1 cellular context compared by ENCODE assay signal in genomic region chr17:1762233-1762905, GRCh38.
TF ChIP-seq lines count a peak whose summit lies in the region.

No MANE protein-coding gene starts in this region.

TF ChIP-seq in HepG2, 621 proteins besides CTCF, POLR2A, EP300 and RAD21 (continued from another document and continues in another):
- TF ChIP-seq, protein P1, sequence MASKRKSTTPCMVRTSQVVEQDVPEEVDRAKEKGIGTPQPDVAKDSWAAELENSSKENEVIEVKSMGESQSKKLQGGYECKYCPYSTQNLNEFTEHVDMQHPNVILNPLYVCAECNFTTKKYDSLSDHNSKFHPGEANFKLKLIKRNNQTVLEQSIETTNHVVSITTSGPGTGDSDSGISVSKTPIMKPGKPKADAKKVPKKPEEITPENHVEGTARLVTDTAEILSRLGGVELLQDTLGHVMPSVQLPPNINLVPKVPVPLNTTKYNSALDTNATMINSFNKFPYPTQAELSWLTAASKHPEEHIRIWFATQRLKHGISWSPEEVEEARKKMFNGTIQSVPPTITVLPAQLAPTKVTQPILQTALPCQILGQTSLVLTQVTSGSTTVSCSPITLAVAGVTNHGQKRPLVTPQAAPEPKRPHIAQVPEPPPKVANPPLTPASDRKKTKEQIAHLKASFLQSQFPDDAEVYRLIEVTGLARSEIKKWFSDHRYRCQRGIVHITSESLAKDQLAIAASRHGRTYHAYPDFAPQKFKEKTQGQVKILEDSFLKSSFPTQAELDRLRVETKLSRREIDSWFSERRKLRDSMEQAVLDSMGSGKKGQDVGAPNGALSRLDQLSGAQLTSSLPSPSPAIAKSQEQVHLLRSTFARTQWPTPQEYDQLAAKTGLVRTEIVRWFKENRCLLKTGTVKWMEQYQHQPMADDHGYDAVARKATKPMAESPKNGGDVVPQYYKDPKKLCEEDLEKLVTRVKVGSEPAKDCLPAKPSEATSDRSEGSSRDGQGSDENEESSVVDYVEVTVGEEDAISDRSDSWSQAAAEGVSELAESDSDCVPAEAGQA (IDR thresholded peaks at IDR 0.05; ENCODE audit: low read depth), result no peak
- TF ChIP-seq, protein P1 (CRISPR knock-in tag; IDR thresholded peaks at IDR 0.05; ENCODE audit: borderline replicate concordance), result no peak; the same call in 1 of the 2 replicates
- TF ChIP-seq ZNF124 (CRISPR knock-in tag; IDR thresholded peaks at IDR 0.05), result no peak
- TF ChIP-seq PRDM4 (CRISPR knock-in tag; IDR thresholded peaks at IDR 0.05; ENCODE audit: borderline replicate concordance), result no peak
- no peak for TF ChIP-seq HMGA1 (CRISPR knock-in tag; conservative IDR thresholded peaks at IDR 0.05)
- no peak for TF ChIP-seq ZNF572 (CRISPR knock-in tag; IDR thresholded peaks at IDR 0.05)
- no peak for TF ChIP-seq FIP1L1 (IDR thresholded peaks at IDR 0.05; ENCODE audit: borderline replicate concordance, insufficient read depth, low read depth, low read length)
- 0 out of 2 replicates have a peak, but pooled peaks have one; percentile 13 for TF ChIP-seq ZNF264 (CRISPR knock-in tag; IDR thresholded peaks at IDR 0.05)
- peak; percentile 30 for TF ChIP-seq ZNF18 (CRISPR knock-in tag; IDR thresholded peaks at IDR 0.05; ENCODE audit: insufficient replicate concordance)
- TF ChIP-seq ZNF564 (CRISPR knock-in tag; IDR thresholded peaks at IDR 0.05), result peak; percentile 22; the same call in 1 of the 2 replicates
- no peak for TF ChIP-seq ZNF646 (CRISPR knock-in tag; IDR thresholded peaks at IDR 0.05)
- TF ChIP-seq ZSCAN30 (CRISPR knock-in tag; IDR thresholded peaks at IDR 0.05), result no peak
- no peak for TF ChIP-seq AHR (CRISPR knock-in tag; IDR thresholded peaks at IDR 0.05)
- TF ChIP-seq ZBTB8A (CRISPR knock-in tag; IDR thresholded peaks at IDR 0.05; ENCODE audit: borderline replicate concordance, low read depth), result no peak
- TF ChIP-seq SRSF1 (optimal IDR thresholded peaks at IDR 0.05; ENCODE audit: low read depth, low read length), result no peak
- TF ChIP-seq ZNF354B (CRISPR knock-in tag; IDR thresholded peaks at IDR 0.05), result no peak
- TF ChIP-seq MED1 (CRISPR knock-in tag; IDR thresholded peaks at IDR 0.05), result no peak; the same call in 1 of the 2 replicates
- no peak for TF ChIP-seq ZNF234 (CRISPR knock-in tag; conservative IDR thresholded peaks at IDR 0.05)
- TF ChIP-seq ELF4 (CRISPR knock-in tag; IDR thresholded peaks at IDR 0.05; ENCODE audit: borderline replicate concordance), result no peak
- TF ChIP-seq, protein P2, sequence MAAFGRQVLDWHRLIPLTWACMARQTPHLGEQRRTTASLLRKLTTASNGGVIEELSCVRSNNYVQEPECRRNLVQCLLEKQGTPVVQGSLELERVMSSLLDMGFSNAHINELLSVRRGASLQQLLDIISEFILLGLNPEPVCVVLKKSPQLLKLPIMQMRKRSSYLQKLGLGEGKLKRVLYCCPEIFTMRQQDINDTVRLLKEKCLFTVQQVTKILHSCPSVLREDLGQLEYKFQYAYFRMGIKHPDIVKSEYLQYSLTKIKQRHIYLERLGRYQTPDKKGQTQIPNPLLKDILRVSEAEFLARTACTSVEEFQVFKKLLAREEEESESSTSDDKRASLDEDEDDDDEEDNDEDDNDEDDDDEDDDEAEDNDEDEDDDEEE (CRISPR knock-in tag; IDR thresholded peaks at IDR 0.05), result no peak; the same call in 1 of the 2 replicates
- TF ChIP-seq PRDM15 (CRISPR knock-in tag; IDR thresholded peaks at IDR 0.05), result no peak
- peak; percentile 18; the same call in 1 of the 2 replicates for TF ChIP-seq GATA4 (IDR thresholded peaks at IDR 0.05; ENCODE audit: borderline replicate concordance, low read depth)
- TF ChIP-seq MAFG (CRISPR knock-in tag; IDR thresholded peaks at IDR 0.05), result no peak
- no peak for TF ChIP-seq HDAC1 (CRISPR knock-in tag; IDR thresholded peaks at IDR 0.05)
- TF ChIP-seq, protein P3, sequence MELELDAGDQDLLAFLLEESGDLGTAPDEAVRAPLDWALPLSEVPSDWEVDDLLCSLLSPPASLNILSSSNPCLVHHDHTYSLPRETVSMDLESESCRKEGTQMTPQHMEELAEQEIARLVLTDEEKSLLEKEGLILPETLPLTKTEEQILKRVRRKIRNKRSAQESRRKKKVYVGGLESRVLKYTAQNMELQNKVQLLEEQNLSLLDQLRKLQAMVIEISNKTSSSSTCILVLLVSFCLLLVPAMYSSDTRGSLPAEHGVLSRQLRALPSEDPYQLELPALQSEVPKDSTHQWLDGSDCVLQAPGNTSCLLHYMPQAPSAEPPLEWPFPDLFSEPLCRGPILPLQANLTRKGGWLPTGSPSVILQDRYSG (CRISPR knock-in tag; IDR thresholded peaks at IDR 0.05), result no peak
- TF ChIP-seq, protein P4, sequence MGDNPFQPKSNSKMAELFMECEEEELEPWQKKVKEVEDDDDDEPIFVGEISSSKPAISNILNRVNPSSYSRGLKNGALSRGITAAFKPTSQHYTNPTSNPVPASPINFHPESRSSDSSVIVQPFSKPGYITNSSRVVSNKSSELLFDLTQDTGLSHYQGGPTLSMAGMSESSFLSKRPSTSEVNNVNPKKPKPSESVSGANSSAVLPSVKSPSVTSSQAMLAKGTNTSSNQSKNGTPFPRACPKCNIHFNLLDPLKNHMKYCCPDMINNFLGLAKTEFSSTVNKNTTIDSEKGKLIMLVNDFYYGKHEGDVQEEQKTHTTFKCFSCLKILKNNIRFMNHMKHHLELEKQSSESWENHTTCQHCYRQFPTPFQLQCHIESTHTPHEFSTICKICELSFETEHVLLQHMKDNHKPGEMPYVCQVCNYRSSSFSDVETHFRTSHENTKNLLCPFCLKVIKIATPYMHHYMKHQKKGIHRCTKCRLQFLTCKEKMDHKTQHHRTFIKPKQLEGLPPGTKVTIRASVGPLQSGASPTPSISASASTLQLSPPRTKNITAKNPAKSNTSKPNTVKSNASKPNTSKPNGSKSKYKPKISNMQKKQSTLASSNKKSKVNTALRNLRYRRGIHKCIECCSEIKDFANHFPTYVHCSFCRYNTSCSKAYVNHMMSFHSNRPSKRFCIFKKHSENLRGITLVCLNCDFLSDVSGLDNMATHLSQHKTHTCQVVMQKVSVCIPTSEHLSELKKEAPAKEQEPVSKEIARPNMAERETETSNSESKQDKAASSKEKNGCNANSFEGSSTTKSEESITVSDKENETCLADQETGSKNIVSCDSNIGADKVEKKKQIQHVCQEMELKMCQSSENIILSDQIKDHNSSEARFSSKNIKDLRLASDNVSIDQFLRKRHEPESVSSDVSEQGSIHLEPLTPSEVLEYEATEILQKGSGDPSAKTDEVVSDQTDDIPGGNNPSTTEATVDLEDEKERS (CRISPR knock-in tag; IDR thresholded peaks at IDR 0.05), result 0 out of 2 replicates have a peak, but pooled peaks have one; percentile 23
